ENCODE assay signal across 1 cellular context in genomic region chr6:100801036-100801435, GRCh38.
TF ChIP-seq lines count a peak whose summit lies in the region.

No MANE protein-coding gene starts in this region.

TF ChIP-seq in WTC11, 78 proteins besides CTCF, POLR2A, EP300 and RAD21 (continued from another document):
- no peak for TF ChIP-seq ZNF281 (CRISPR knock-in tag; IDR thresholded peaks at IDR 0.05)
TF ChIP-seq in WTC11: peak in this region for 0.
